1 cellular context compared by ENCODE assay signal in the genomic region with DNA sequence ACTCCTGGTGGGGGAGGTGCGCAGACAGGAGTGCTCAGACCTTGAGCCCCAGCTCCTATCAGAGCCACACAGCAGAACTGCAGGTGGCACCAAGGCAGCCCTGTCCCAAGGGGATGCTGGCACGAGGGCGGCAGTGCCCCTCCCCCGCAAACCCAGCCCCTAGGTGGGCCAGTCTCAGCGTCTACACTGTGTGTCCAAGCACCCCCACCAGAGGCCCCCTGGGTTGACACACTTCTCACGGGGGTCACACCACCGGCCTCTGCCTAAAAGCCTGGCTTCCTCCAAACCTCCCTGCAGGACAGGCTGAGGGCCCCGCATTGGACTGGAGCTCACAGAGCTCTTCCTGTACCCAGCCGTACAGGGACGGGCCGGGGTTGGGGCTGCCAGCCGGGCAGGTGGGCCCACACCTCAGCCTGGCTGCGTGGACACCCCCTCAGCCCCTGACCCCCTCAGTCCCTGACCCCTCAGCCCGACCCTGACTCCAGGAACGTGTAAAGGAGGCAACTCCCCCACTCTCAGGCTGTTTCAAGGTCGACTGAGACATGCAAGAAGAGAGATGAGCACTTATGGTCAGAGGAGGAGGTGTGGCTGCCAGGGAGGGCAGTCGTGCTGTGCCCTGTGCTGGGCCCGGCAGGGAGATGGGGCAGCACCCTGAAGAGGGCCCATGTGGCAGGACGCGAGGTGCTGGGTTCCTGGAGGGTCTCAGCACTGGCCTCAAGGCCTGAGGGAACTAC.
TF ChIP-seq lines count a peak whose summit lies in the region.

No MANE protein-coding gene starts in this region.

TF ChIP-seq in HepG2, 621 proteins besides CTCF, POLR2A, EP300 and RAD21 (continues in another document):
- TF ChIP-seq TEAD2 (CRISPR knock-in tag; IDR thresholded peaks at IDR 0.05) (no peak), SRY (CRISPR knock-in tag; IDR thresholded peaks at IDR 0.05) (peak; percentile 30; the same call in 1 of the 2 replicates), KMT2B (CRISPR knock-in tag; IDR thresholded peaks at IDR 0.05) (no peak), SCMH1 (CRISPR knock-in tag; IDR thresholded peaks at IDR 0.05; ENCODE audit: borderline replicate concordance) (no peak), DDIT3 (CRISPR knock-in tag; IDR thresholded peaks at IDR 0.05) (no peak), ZNF224 (CRISPR knock-in tag; IDR thresholded peaks at IDR 0.05) (no peak), ZNF451 (CRISPR knock-in tag; IDR thresholded peaks at IDR 0.05) (no peak), ETV6 (CRISPR knock-in tag; conservative IDR thresholded peaks at IDR 0.05) (no peak), STAG1 (CRISPR knock-in tag; IDR thresholded peaks at IDR 0.05) (no peak), PRMT3 (CRISPR knock-in tag; IDR thresholded peaks at IDR 0.05; ENCODE audit: borderline replicate concordance, low read depth) (no peak), ZSCAN25 (CRISPR knock-in tag; IDR thresholded peaks at IDR 0.05) (no peak), GZF1 (CRISPR knock-in tag; IDR thresholded peaks at IDR 0.05) (no peak), CCDC6 (CRISPR knock-in tag; IDR thresholded peaks at IDR 0.05) (no peak), NKX3-1 (CRISPR knock-in tag; IDR thresholded peaks at IDR 0.05) (no peak), TGIF2 (CRISPR knock-in tag; IDR thresholded peaks at IDR 0.05) (no peak), MED13 (CRISPR knock-in tag; IDR thresholded peaks at IDR 0.05) (no peak), ESRRA (CRISPR knock-in tag; IDR thresholded peaks at IDR 0.05; ENCODE audit: low read depth) (no peak), NFE2L2 (IDR thresholded peaks at IDR 0.05; ENCODE audit: low read length) (no peak), CBX1 (IDR thresholded peaks at IDR 0.05; ENCODE audit: low read depth) (no peak), PRPF4 (IDR thresholded peaks at IDR 0.05; ENCODE audit: low read depth, low read length, poor library complexity, severe bottlenecking) (no peak), NFATC3 (CRISPR knock-in tag; IDR thresholded peaks at IDR 0.05) (no peak), ZNF446 (CRISPR knock-in tag; IDR thresholded peaks at IDR 0.05) (no peak), ZNF318 (CRISPR knock-in tag; IDR thresholded peaks at IDR 0.05) (no peak), SIN3A (IDR thresholded peaks at IDR 0.05; ENCODE audit: borderline replicate concordance, low read depth, low read length) (no peak), ZNF510 (CRISPR knock-in tag; IDR thresholded peaks at IDR 0.05; ENCODE audit: low read depth) (no peak), TCF12 (IDR thresholded peaks at IDR 0.05) (no peak), TCF12 (CRISPR knock-in tag; IDR thresholded peaks at IDR 0.05) (no peak), CBFB (CRISPR knock-in tag; IDR thresholded peaks at IDR 0.05) (no peak), GTF3A (CRISPR knock-in tag; conservative IDR thresholded peaks at IDR 0.05) (no peak), HHEX (CRISPR knock-in tag; IDR thresholded peaks at IDR 0.05) (no peak), ZBTB8A (CRISPR knock-in tag; IDR thresholded peaks at IDR 0.05; ENCODE audit: borderline replicate concordance, low read depth) (no peak), FOXC1 (CRISPR knock-in tag; IDR thresholded peaks at IDR 0.05; ENCODE audit: borderline replicate concordance) (no peak), RBM39 (IDR thresholded peaks at IDR 0.05; ENCODE audit: low read depth, low read length, poor library complexity, severe bottlenecking) (no peak), ZNF83 (CRISPR knock-in tag; IDR thresholded peaks at IDR 0.05; ENCODE audit: borderline replicate concordance) (no peak), DRAP1 (CRISPR knock-in tag; IDR thresholded peaks at IDR 0.05) (no peak), ZNF24 (IDR thresholded peaks at IDR 0.05) (no peak), REL (CRISPR knock-in tag; conservative IDR thresholded peaks at IDR 0.05) (no peak), ZNF776 (CRISPR knock-in tag; IDR thresholded peaks at IDR 0.05) (0 out of 2 replicates have a peak, but pooled peaks have one; percentile 64), GATAD1 (CRISPR knock-in tag; IDR thresholded peaks at IDR 0.05) (no peak), CEBPB (IDR thresholded peaks at IDR 0.05; ENCODE audit: borderline replicate concordance, low read depth, low read length) (no peak)
- TF ChIP-seq, protein P1, sequence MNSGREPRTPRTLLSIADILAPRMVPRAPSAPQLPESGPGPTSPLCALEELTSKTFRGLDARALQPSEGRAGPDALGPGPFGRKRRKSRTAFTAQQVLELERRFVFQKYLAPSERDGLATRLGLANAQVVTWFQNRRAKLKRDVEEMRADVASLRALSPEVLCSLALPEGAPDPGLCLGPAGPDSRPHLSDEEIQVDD (CRISPR knock-in tag; IDR thresholded peaks at IDR 0.05; ENCODE audit: borderline replicate concordance): no peak
- TF ChIP-seq, protein P2, sequence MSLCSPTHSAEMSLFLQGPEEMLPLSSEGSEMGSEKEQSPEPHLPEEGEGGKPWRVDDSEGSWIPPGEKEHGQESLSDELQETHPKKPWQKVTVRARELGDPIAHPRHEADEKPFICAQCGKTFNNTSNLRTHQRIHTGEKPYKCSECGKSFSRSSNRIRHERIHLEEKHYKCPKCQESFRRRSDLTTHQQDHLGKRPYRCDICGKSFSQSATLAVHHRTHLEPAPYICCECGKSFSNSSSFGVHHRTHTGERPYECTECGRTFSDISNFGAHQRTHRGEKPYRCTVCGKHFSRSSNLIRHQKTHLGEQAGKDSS (CRISPR knock-in tag; IDR thresholded peaks at IDR 0.05; ENCODE audit: borderline replicate concordance, low read depth): no peak
- TF ChIP-seq, protein P3, sequence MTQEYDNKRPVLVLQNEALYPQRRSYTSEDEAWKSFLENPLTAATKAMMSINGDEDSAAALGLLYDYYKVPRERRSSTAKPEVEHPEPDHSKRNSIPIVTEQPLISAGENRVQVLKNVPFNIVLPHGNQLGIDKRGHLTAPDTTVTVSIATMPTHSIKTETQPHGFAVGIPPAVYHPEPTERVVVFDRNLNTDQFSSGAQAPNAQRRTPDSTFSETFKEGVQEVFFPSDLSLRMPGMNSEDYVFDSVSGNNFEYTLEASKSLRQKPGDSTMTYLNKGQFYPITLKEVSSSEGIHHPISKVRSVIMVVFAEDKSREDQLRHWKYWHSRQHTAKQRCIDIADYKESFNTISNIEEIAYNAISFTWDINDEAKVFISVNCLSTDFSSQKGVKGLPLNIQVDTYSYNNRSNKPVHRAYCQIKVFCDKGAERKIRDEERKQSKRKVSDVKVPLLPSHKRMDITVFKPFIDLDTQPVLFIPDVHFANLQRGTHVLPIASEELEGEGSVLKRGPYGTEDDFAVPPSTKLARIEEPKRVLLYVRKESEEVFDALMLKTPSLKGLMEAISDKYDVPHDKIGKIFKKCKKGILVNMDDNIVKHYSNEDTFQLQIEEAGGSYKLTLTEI (CRISPR knock-in tag; conservative IDR thresholded peaks at IDR 0.05): no peak
- TF ChIP-seq, protein P4, sequence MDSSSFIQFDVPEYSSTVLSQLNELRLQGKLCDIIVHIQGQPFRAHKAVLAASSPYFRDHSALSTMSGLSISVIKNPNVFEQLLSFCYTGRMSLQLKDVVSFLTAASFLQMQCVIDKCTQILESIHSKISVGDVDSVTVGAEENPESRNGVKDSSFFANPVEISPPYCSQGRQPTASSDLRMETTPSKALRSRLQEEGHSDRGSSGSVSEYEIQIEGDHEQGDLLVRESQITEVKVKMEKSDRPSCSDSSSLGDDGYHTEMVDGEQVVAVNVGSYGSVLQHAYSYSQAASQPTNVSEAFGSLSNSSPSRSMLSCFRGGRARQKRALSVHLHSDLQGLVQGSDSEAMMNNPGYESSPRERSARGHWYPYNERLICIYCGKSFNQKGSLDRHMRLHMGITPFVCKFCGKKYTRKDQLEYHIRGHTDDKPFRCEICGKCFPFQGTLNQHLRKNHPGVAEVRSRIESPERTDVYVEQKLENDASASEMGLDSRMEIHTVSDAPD (CRISPR knock-in tag; IDR thresholded peaks at IDR 0.05): no peak
- TF ChIP-seq, protein P5, sequence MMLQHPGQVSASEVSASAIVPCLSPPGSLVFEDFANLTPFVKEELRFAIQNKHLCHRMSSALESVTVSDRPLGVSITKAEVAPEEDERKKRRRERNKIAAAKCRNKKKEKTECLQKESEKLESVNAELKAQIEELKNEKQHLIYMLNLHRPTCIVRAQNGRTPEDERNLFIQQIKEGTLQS (CRISPR knock-in tag; IDR thresholded peaks at IDR 0.05): no peak
- TF ChIP-seq, protein P6, sequence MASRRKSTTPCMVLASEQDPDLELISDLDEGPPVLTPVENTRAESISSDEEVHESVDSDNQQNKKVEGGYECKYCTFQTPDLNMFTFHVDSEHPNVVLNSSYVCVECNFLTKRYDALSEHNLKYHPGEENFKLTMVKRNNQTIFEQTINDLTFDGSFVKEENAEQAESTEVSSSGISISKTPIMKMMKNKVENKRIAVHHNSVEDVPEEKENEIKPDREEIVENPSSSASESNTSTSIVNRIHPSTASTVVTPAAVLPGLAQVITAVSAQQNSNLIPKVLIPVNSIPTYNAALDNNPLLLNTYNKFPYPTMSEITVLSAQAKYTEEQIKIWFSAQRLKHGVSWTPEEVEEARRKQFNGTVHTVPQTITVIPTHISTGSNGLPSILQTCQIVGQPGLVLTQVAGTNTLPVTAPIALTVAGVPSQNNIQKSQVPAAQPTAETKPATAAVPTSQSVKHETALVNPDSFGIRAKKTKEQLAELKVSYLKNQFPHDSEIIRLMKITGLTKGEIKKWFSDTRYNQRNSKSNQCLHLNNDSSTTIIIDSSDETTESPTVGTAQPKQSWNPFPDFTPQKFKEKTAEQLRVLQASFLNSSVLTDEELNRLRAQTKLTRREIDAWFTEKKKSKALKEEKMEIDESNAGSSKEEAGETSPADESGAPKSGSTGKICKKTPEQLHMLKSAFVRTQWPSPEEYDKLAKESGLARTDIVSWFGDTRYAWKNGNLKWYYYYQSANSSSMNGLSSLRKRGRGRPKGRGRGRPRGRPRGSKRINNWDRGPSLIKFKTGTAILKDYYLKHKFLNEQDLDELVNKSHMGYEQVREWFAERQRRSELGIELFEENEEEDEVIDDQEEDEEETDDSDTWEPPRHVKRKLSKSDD (CRISPR knock-in tag; IDR thresholded peaks at IDR 0.05; ENCODE audit: low read depth): no peak
